ENCODE assay signal across 12 cellular contexts in genomic region chr5:181234455-181235306, GRCh38. TPM values are rescaled to one million over a fixed set of nuclear protein-coding genes. Genes with fewer than 3 reads are reported as not detected.
DNase-seq lines count a peak whose midpoint lies in the region; ATAC-seq and TF ChIP-seq lines count a peak whose summit lies in the region.
"Had no signal": no experiment of that assay in that cellular context is flagged by ENCODE, and none has a peak within 500 bp of the region (broad histone marks: within the 10 kb centered on the region; RNA-seq: fewer than 3 reads in every experiment).

No MANE protein-coding gene starts in this region.

- intact Hi-C loops in left cardiac atrium (cut with DNase I) (no loop called here), upper lobe of right lung (cut with DNase I) (no loop called here)

- H3K9me3 ChIP-seq in right atrium auricular region (no peaks in the 10 kb centered on the region), SK-N-MC (ENCODE audit: low read depth, low read length) (no peaks in the 10 kb centered on the region), upper lobe of right lung (no peaks in the 10 kb centered on the region)
- H3K9me3 ChIP-seq: BE2C had no signal

- H3K9me3 Mint-ChIP-seq in glutamatergic neuron (ENCODE audit: unreplicated experiment), result peaks cover 11% of the 10 kb centered on the region

- TF ChIP-seq CTCF in right atrium auricular region (IDR thresholded peaks at IDR 0.05) (no peak), glutamatergic neuron (IDR thresholded peaks at IDR 0.05; ENCODE audit: partially characterized antibody, unreplicated experiment) (no peak), upper lobe of right lung (IDR thresholded peaks at IDR 0.05) (no peak)

- DNase-seq in left cardiac atrium (no peak), right atrium auricular region (ENCODE audit: low spot score) (no peak), SK-N-MC (ENCODE audit: low read depth, low spot score) (no peak), glutamatergic neuron (no peak), upper lobe of right lung (no peak), NCI-H2081 treated with DMSO at 0.1 percent for 48 hours (lab: John Stamatoyannopoulos, UW) (no peak), DMS114 treated with DMSO at 0.1 percent for 48 hours (lab: John Stamatoyannopoulos, UW; ENCODE audit: unreplicated experiment) (no peak)
- DNase-seq: activated effector memory CD4-positive, alpha-beta T cell treated with Interleukin-2 at 50 U/mL for 16 hours; effector memory CD4-positive, alpha-beta T cell; occipital lobe had no signal

- no peak overlapping the region for H3K9ac ChIP-seq in SK-N-MC (ENCODE audit: insufficient read length)

- peak overlapping the region; percentile 43 for H3K27ac Mint-ChIP-seq in glutamatergic neuron (ENCODE audit: unreplicated experiment)

- H3K36me3 ChIP-seq in right atrium auricular region (peaks cover 89% of the 10 kb centered on the region), SK-N-MC (ENCODE audit: insufficient read depth, low read length) (peaks cover 47% of the 10 kb centered on the region), upper lobe of right lung (peaks cover 92% of the 10 kb centered on the region)

- H3K27me3 Mint-ChIP-seq in glutamatergic neuron (ENCODE audit: unreplicated experiment), result peaks cover 4% of the 10 kb centered on the region

- peak; percentile 7 to 12 for ATAC-seq in left cardiac atrium
- ATAC-seq in upper lobe of right lung, result peak; percentile 3
- ATAC-seq in GM18498 (IDR thresholded peaks at IDR 0.05; ENCODE audit: unreplicated experiment), result no peak

- no peak overlapping the region for H3K27ac ChIP-seq in right atrium auricular region
- peak overlapping the region; percentile 91 for H3K27ac ChIP-seq in SK-N-MC
- no peak overlapping the region for H3K27ac ChIP-seq in upper lobe of right lung

- H3K36me3 Mint-ChIP-seq in glutamatergic neuron (ENCODE audit: unreplicated experiment), result peaks cover 8% of the 10 kb centered on the region

- H3K27me3 ChIP-seq in right atrium auricular region, result no peaks in the 10 kb centered on the region
- H3K27me3 ChIP-seq in upper lobe of right lung, result no peaks in the 10 kb centered on the region

- H3K4me3 ChIP-seq in right atrium auricular region (no peak overlapping the region), SK-N-MC (no peak overlapping the region), upper lobe of right lung (no peak overlapping the region)

- no peaks in the 10 kb centered on the region for H3K4me1 Mint-ChIP-seq in glutamatergic neuron (ENCODE audit: low read depth, unreplicated experiment)

- H3K4me3 Mint-ChIP-seq in glutamatergic neuron (ENCODE audit: unreplicated experiment), result no peak overlapping the region

- H3K4me1 ChIP-seq in right atrium auricular region, result no peaks in the 10 kb centered on the region
- H3K4me1 ChIP-seq in upper lobe of right lung, result peaks cover under 1% of the 10 kb centered on the region

RNA-seq across cellular contexts. Expression of gene RACK1, which starts 9.0 kb away (rescaled TPM):
- total RNA-seq in left cardiac atrium (100 to 1,000 TPM; 713 to 792 TPM), right atrium auricular region (1,000 to 10,000 TPM; 1,155 to 1,413 TPM), glutamatergic neuron (ENCODE audit: unreplicated experiment) (1,397 TPM), upper lobe of right lung (1,155 TPM)

RNA-seq across cellular contexts. Expression of gene TRIM41, which starts 11.6 kb away (rescaled TPM):
- total RNA-seq in left cardiac atrium, result 10 to 100 TPM; 17.1 to 19.1 TPM
- total RNA-seq in right atrium auricular region, result 10 to 100 TPM; 10.0 to 11.2 TPM
- total RNA-seq in glutamatergic neuron (ENCODE audit: unreplicated experiment), result 28.8 TPM
- total RNA-seq in upper lobe of right lung, result 26.9 TPM

RNA-seq across cellular contexts. Expression of gene TRIM52, which starts 26.3 kb away (rescaled TPM):
- total RNA-seq in left cardiac atrium (10 to 100 TPM in 1 of 2 donors, 1 to 10 TPM in 1; 9.8 to 10.1 TPM), right atrium auricular region (1 to 10 TPM; 4.4 to 9.1 TPM), glutamatergic neuron (ENCODE audit: unreplicated experiment) (15.7 TPM), upper lobe of right lung (16.3 TPM)

RNA-seq across cellular contexts. Expression of gene TRIM7, which starts 29.7 kb away (rescaled TPM):
- total RNA-seq in left cardiac atrium (1 to 10 TPM; 5.9 to 9.0 TPM), right atrium auricular region (1 to 10 TPM; 4.1 to 7.7 TPM), glutamatergic neuron (ENCODE audit: unreplicated experiment) (0.93 TPM), upper lobe of right lung (4.9 TPM)
